ENCODE assay signal across 8 cellular contexts in the genomic region with DNA sequence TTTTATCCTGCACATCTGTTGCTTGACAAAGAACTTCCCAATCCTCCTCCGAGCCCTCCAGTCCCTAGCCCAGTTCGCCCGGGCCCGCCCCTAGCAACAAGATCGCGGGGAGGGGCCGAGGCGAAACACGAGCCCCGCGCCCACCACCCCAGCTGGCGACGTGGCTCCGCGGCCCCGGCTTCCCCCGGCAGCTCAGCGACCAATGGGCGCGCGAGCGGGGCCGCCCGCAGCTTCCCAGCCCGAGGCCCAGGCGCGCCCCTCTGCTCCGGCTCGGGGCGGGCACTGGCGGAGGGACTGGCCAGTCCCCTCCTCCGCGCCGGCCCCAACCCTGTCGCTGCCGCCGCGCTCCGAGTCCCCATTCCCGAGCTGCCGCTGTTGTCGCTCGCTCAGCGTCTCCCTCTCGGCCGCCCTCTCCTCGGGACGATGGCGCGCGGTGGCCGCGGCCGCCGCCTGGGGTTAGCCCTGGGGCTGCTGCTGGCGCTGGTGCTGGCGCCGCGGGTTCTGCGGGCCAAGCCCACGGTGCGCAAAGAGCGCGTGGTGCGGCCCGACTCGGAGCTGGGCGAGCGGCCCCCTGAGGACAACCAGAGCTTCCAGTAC. TPM values are rescaled to one million over a fixed set of nuclear protein-coding genes. Genes with fewer than 3 reads are reported as not detected.
A peak's percentile ranks its signal among the peaks of the same experiment; 100 is the strongest.
DNase-seq lines count a peak whose midpoint lies in the region; ATAC-seq and TF ChIP-seq lines count a peak whose summit lies in the region.

A gene (plus strand): TSS at position 301 of the 597 bp plus-strand sequence. CDS start 123 bp downstream, at position 424.

- BruUV-seq in OCI-LY7 (replicated peaks; lab: Mats Ljungman, UMichigan), result no TSS peak

- TF ChIP-seq CTCF in CD14-positive monocyte (IDR thresholded peaks at IDR 0.05) (no peak), OCI-LY7 (conservative IDR thresholded peaks at IDR 0.05; ENCODE audit: low read length) (no peak), suprapubic skin (IDR thresholded peaks at IDR 0.05) (no peak)

- peaks cover 31% of the 10 kb centered on the region for H3K4me1 Mint-ChIP-seq in CD14-positive monocyte
- H3K4me1 Mint-ChIP-seq in natural killer cell treated with Interleukin-12 subunit alpha and Interleukin-12 subunit beta and Interleukin-15 and Interleukin-18, amount 100 ng/mL, for 72 hours (ENCODE audit: low read depth in 2 of 2), result peaks cover 29 to 33% of the 10 kb centered on the region in 2 donors

- H3K9me3 Mint-ChIP-seq in CD14-positive monocyte, result no peaks in the 10 kb centered on the region
- no peaks in the 10 kb centered on the region for H3K9me3 Mint-ChIP-seq in natural killer cell treated with Interleukin-12 subunit alpha and Interleukin-12 subunit beta and Interleukin-15 and Interleukin-18, amount 100 ng/mL, for 72 hours

- CTCF ChIA-PET in OCI-LY7 (lab: Charles Lee; ENCODE audit: unreplicated experiment), result interaction anchor here (0.6 kb wide), 1 partner anchor 450 kb away, joined by 7 read pairs; no protein-coding TSS in a partner anchor

- TF ChIP-seq EP300 in suprapubic skin (IDR thresholded peaks at IDR 0.05), result no peak

- 1% methylated on average over 18 of the region's 69 CpGs for WGBS in suprapubic skin

- H3K27ac Mint-ChIP-seq in CD14-positive monocyte, result peak within 1 kb of the TSS; percentile 86 to 93 (median 91)
- peak within 1 kb of the TSS; percentile 71 to 84 for H3K27ac Mint-ChIP-seq in natural killer cell treated with Interleukin-12 subunit alpha and Interleukin-12 subunit beta and Interleukin-15 and Interleukin-18, amount 100 ng/mL, for 72 hours

- H3K27me3 ChIP-seq in suprapubic skin, result no peaks in the 10 kb centered on the region

- H3K4me3 ChIP-seq in OCI-LY7 (ENCODE audit: low read depth, low read length, poor library complexity, severe bottlenecking) (peak within 1 kb of the TSS; percentile 49), suprapubic skin (peak within 1 kb of the TSS; percentile 93)

- H3K27ac ChIP-seq in OCI-LY7 (ENCODE audit: low read depth, low read length, poor library complexity, severe bottlenecking) (no peak within 1 kb of the TSS), suprapubic skin (peak within 1 kb of the TSS; percentile 94)

- H3K36me3 ChIP-seq in OCI-LY7 (ENCODE audit: insufficient read depth, low read length) (no peaks in the 10 kb centered on the region), suprapubic skin (no peaks in the 10 kb centered on the region)

- no peaks in the 10 kb centered on the region for H4K20me1 ChIP-seq in OCI-LY7 (ENCODE audit: insufficient read depth, low read length)

- peak within 1 kb of the TSS; percentile 85 to 94 for H3K4me3 Mint-ChIP-seq in CD14-positive monocyte
- H3K4me3 Mint-ChIP-seq in natural killer cell treated with Interleukin-12 subunit alpha and Interleukin-12 subunit beta and Interleukin-15 and Interleukin-18, amount 100 ng/mL, for 72 hours, result peak within 1 kb of the TSS; percentile 69

- peak in 1 of 2 donors; percentile 70 for TF ChIP-seq POLR2A in suprapubic skin (IDR thresholded peaks at IDR 0.05)

- no peaks in the 10 kb centered on the region for H3K36me3 Mint-ChIP-seq in CD14-positive monocyte
- H3K36me3 Mint-ChIP-seq in natural killer cell treated with Interleukin-12 subunit alpha and Interleukin-12 subunit beta and Interleukin-15 and Interleukin-18, amount 100 ng/mL, for 72 hours, result no peaks in the 10 kb centered on the region

- no peaks in the 10 kb centered on the region for H3K79me2 ChIP-seq in OCI-LY7 (ENCODE audit: insufficient read depth, low read depth, low read length)

- H3K4me1 ChIP-seq in OCI-LY7 (ENCODE audit: insufficient read depth, low read length, poor library complexity, severe bottlenecking) (no peaks in the 10 kb centered on the region), suprapubic skin (peaks cover 31% of the 10 kb centered on the region)

- DNase-seq in CD14-positive monocyte (ENCODE audit: low spot score) (peak; percentile 50), GM19238 (ENCODE audit: insufficient read length, low spot score) (peak; percentile 48), OCI-LY7 (ENCODE audit: low spot score) (no peak), activated gamma-delta T cell (lab: John Stamatoyannopoulos, UW) (peak; percentile 25), fibroblast of the conjunctiva (ENCODE audit: low read depth) (peak; percentile 74), suprapubic skin (ENCODE audit: low spot score in 2 of 2) (peak in 1 of 2 donors; percentile 77)
- peak; percentile 68 for DNase-seq in natural killer cell treated with Interleukin-12 subunit alpha and Interleukin-12 subunit beta and Interleukin-15 and Interleukin-18, amount 100 ng/mL, for 72 hours (ENCODE audit: low spot score)

- intact Hi-C loops in CD14-positive monocyte (cut with micrococcal nuclease), result no loop called here
- intact Hi-C loops in OCI-LY7 (cut with micrococcal nuclease; ENCODE audit: unreplicated experiment), result no loop called here

- peak within 1 kb of the TSS; percentile 44 for H3K4me2 ChIP-seq in OCI-LY7 (ENCODE audit: low read length)

- peak within 1 kb of the TSS; percentile 61 for H2AFZ ChIP-seq in OCI-LY7 (ENCODE audit: low read length)

- no peaks in the 10 kb centered on the region for H3K9me3 ChIP-seq in OCI-LY7 (ENCODE audit: low read length)
- no peaks in the 10 kb centered on the region for H3K9me3 ChIP-seq in suprapubic skin

- no peaks in the 10 kb centered on the region for H3K9me2 ChIP-seq in OCI-LY7 (ENCODE audit: insufficient read depth, low read length)

- peak; percentile 33 for ATAC-seq in HG03378 (IDR thresholded peaks at IDR 0.05; ENCODE audit: unreplicated experiment)
- peak; percentile 78 to 83 for ATAC-seq in natural killer cell treated with Interleukin-12 subunit alpha and Interleukin-12 subunit beta and Interleukin-15 and Interleukin-18, amount 100 ng/mL, for 72 hours

- POLR2A ChIA-PET in OCI-LY7 (lab: Charles Lee), result no interaction called here

- H3K27me3 Mint-ChIP-seq in CD14-positive monocyte (ENCODE audit: low read depth in 3 of 3), result peaks cover 3 to 13% (median 6%) of the 10 kb centered on the region in 3 donors
- peaks cover 13% of the 10 kb centered on the region in 2 donors for H3K27me3 Mint-ChIP-seq in natural killer cell treated with Interleukin-12 subunit alpha and Interleukin-12 subunit beta and Interleukin-15 and Interleukin-18, amount 100 ng/mL, for 72 hours

RNA-seq across cellular contexts. Expression of the gene that starts here (rescaled TPM):
- 10 to 100 TPM; 20.5 to 22.0 TPM for polyA plus RNA-seq in CD14-positive monocyte
- total RNA-seq in OCI-LY7 (2014; rRNA removed; shearing (Covaris generic)), result not detected in 2 replicates
- total RNA-seq in OCI-LY7 (2022) (0.74 TPM in 1 of 2 replicates, not detected in the other), suprapubic skin (10 to 100 TPM; 19.7 to 29.0 (median 27.2) TPM)
- total RNA-seq in natural killer cell treated with Interleukin-12 subunit alpha and Interleukin-12 subunit beta and Interleukin-15 and Interleukin-18, amount 100 ng/mL, for 72 hours, result 10 to 100 TPM; 22.8 to 25.7 TPM

Comparison
In these comparisons a context has a peak if more than half of its experiments do, and no peak if none do; other contexts are left out.
1. RNA of the gene that starts here (total RNA-seq): 19.7 to 29.0 TPM in suprapubic skin and 22.8 to 25.7 TPM in natural killer cell treated with Interleukin-12 subunit alpha and Interleukin-12 subunit beta and Interleukin-15 and Interleukin-18, amount 100 ng/mL, for 72 hours; 0.74 TPM in OCI-LY7; every median in the first group is over 10 times any median in the second.